In the genomic region with DNA sequence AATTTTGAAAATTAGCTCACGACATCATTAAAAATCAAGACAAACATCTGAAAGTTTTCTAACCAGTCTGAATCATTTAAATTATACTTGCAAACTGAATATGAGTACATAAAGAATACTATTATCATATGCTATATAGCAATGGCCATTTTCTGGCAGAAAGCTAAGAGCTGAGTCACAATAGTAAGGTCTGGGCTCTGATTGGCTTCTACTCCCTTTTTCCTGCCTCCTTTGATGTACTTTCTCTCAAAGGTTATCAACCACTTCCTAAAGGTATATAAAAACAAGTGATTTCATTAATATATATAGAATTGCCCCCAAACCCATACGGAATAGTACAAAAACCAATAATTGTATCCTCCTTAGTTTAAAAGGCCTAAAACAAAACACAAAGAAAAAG, we compare ENCODE assay signal across 25 cellular contexts. TPM values are rescaled to one million over a fixed set of nuclear protein-coding genes. Genes with fewer than 3 reads are reported as not detected.
A peak's percentile ranks its signal among the peaks of the same experiment; 100 is the strongest.
DNase-seq lines count a peak whose midpoint lies in the region; ATAC-seq lines count a peak whose summit lies in the region.
"Had no signal": no experiment of that assay in that cellular context is flagged by ENCODE, and none has a peak within 500 bp of the region (broad histone marks: within the 10 kb centered on the region; RNA-seq: fewer than 3 reads in every experiment).

No MANE protein-coding gene starts in this region.

- ATAC-seq in activated T-cell treated with anti-CD3 and anti-CD28 coated beads, Interleukin-2, amount 50 U/mL, for 72 hours (replicated peaks in 1 of 2) = no peak
- no peak for ATAC-seq in activated naive CD8-positive, alpha-beta T cell treated with anti-CD3 and anti-CD28 coated beads, Interleukin-2, amount 50 U/mL, for 24 hours
- ATAC-seq in HG02610 (IDR thresholded peaks at IDR 0.05; ENCODE audit: unreplicated experiment) = no peak
- ATAC-seq: stimulated activated naive B cell treated with anti-CD40 and anti-IgM and Interleukin-4, amounts not matched to agents 10 μg/mL and 1 μg/mL and 100 μg/mL, for 72 hours had no signal

- peaks cover 38% of the 10 kb centered on the region for H3K4me1 Mint-ChIP-seq in activated T-cell treated with anti-CD3 and anti-CD28 coated beads, Interleukin-2, amount 50 U/mL, for 72 hours (ENCODE audit: low read depth)
- peaks cover 33% of the 10 kb centered on the region for H3K4me1 Mint-ChIP-seq in T-helper 1 cell treated with Interleukin-12 subunit alpha and Interleukin-12 subunit beta and Interleukin-4 antibody, amounts not matched to agents 30 μg/mL and 1 μg/mL, for 36 hours (ENCODE audit: low read depth)
- peaks cover 39% of the 10 kb centered on the region for H3K4me1 Mint-ChIP-seq in activated naive CD8-positive, alpha-beta T cell treated with anti-CD3 and anti-CD28 coated beads, Interleukin-2, amount 50 U/mL, for 24 hours
- H3K4me1 Mint-ChIP-seq in stimulated activated naive CD8-positive, alpha-beta T cell treated with anti-CD3 and anti-CD28 coated beads, Interleukin-15, Interleukin-2, amounts not matched to agents 100 ng/mL and 50 ng/mL, for 24 hours (ENCODE audit: low read depth) = peaks cover 58% of the 10 kb centered on the region

- H3K4me3 Mint-ChIP-seq in activated T-cell treated with anti-CD3 and anti-CD28 coated beads, Interleukin-2, amount 50 U/mL, for 72 hours = peak overlapping the region; percentile 60 to 87
- H3K4me3 Mint-ChIP-seq in T-helper 1 cell treated with Interleukin-12 subunit alpha and Interleukin-12 subunit beta and Interleukin-4 antibody, amounts not matched to agents 30 μg/mL and 1 μg/mL, for 36 hours = no peak overlapping the region
- no peak overlapping the region for H3K4me3 Mint-ChIP-seq in activated naive CD8-positive, alpha-beta T cell treated with anti-CD3 and anti-CD28 coated beads, Interleukin-2, amount 50 U/mL, for 24 hours
- peak overlapping the region; percentile 42 for H3K4me3 Mint-ChIP-seq in stimulated activated naive CD8-positive, alpha-beta T cell treated with anti-CD3 and anti-CD28 coated beads, Interleukin-15, Interleukin-2, amounts not matched to agents 100 ng/mL and 50 ng/mL, for 24 hours
- H3K4me3 Mint-ChIP-seq: dendritic cell treated with granulocyte-macrophage colony-stimulating factor and Interleukin-4, amounts not matched to agents 40 ng/mL and 50 ng/mL, for 4 days; naive B cell; stimulated activated naive B cell treated with anti-CD40 and anti-IgM and Interleukin-4, amounts not matched to agents 10 μg/mL and 1 μg/mL and 100 μg/mL, for 72 hours had no signal

- no peaks in the 10 kb centered on the region for H3K9me3 Mint-ChIP-seq in activated T-cell treated with anti-CD3 and anti-CD28 coated beads, Interleukin-2, amount 50 U/mL, for 72 hours
- no peaks in the 10 kb centered on the region for H3K9me3 Mint-ChIP-seq in T-helper 1 cell treated with Interleukin-12 subunit alpha and Interleukin-12 subunit beta and Interleukin-4 antibody, amounts not matched to agents 30 μg/mL and 1 μg/mL, for 36 hours
- no peaks in the 10 kb centered on the region for H3K9me3 Mint-ChIP-seq in activated naive CD8-positive, alpha-beta T cell treated with anti-CD3 and anti-CD28 coated beads, Interleukin-2, amount 50 U/mL, for 24 hours
- no peaks in the 10 kb centered on the region for H3K9me3 Mint-ChIP-seq in stimulated activated naive CD8-positive, alpha-beta T cell treated with anti-CD3 and anti-CD28 coated beads, Interleukin-15, Interleukin-2, amounts not matched to agents 100 ng/mL and 50 ng/mL, for 24 hours
- H3K9me3 Mint-ChIP-seq: dendritic cell treated with granulocyte-macrophage colony-stimulating factor and Interleukin-4, amounts not matched to agents 40 ng/mL and 50 ng/mL, for 4 days; naive B cell; stimulated activated naive B cell treated with anti-CD40 and anti-IgM and Interleukin-4, amounts not matched to agents 10 μg/mL and 1 μg/mL and 100 μg/mL, for 72 hours had no signal

- H3K27me3 Mint-ChIP-seq in activated T-cell treated with anti-CD3 and anti-CD28 coated beads, Interleukin-2, amount 50 U/mL, for 72 hours (ENCODE audit: low read depth) = no peaks in the 10 kb centered on the region
- no peaks in the 10 kb centered on the region for H3K27me3 Mint-ChIP-seq in T-helper 1 cell treated with Interleukin-12 subunit alpha and Interleukin-12 subunit beta and Interleukin-4 antibody, amounts not matched to agents 30 μg/mL and 1 μg/mL, for 36 hours (ENCODE audit: low read depth)
- no peaks in the 10 kb centered on the region for H3K27me3 Mint-ChIP-seq in activated naive CD8-positive, alpha-beta T cell treated with anti-CD3 and anti-CD28 coated beads, Interleukin-2, amount 50 U/mL, for 24 hours
- H3K27me3 Mint-ChIP-seq in stimulated activated naive CD8-positive, alpha-beta T cell treated with anti-CD3 and anti-CD28 coated beads, Interleukin-15, Interleukin-2, amounts not matched to agents 100 ng/mL and 50 ng/mL, for 24 hours = no peaks in the 10 kb centered on the region
- H3K27me3 Mint-ChIP-seq: dendritic cell treated with granulocyte-macrophage colony-stimulating factor and Interleukin-4, amounts not matched to agents 40 ng/mL and 50 ng/mL, for 4 days; naive B cell; stimulated activated naive B cell treated with anti-CD40 and anti-IgM and Interleukin-4, amounts not matched to agents 10 μg/mL and 1 μg/mL and 100 μg/mL, for 72 hours had no signal

- peaks cover 14 to 15% of the 10 kb centered on the region in 2 donors for H3K36me3 Mint-ChIP-seq in activated T-cell treated with anti-CD3 and anti-CD28 coated beads, Interleukin-2, amount 50 U/mL, for 72 hours (ENCODE audit: insufficient read depth in 2 of 2)
- peaks cover 46% of the 10 kb centered on the region for H3K36me3 Mint-ChIP-seq in T-helper 1 cell treated with Interleukin-12 subunit alpha and Interleukin-12 subunit beta and Interleukin-4 antibody, amounts not matched to agents 30 μg/mL and 1 μg/mL, for 36 hours (ENCODE audit: low read depth)
- H3K36me3 Mint-ChIP-seq in activated naive CD8-positive, alpha-beta T cell treated with anti-CD3 and anti-CD28 coated beads, Interleukin-2, amount 50 U/mL, for 24 hours (ENCODE audit: low read depth) = peaks cover 11% of the 10 kb centered on the region
- H3K36me3 Mint-ChIP-seq in stimulated activated naive CD8-positive, alpha-beta T cell treated with anti-CD3 and anti-CD28 coated beads, Interleukin-15, Interleukin-2, amounts not matched to agents 100 ng/mL and 50 ng/mL, for 24 hours (ENCODE audit: low read depth) = no peaks in the 10 kb centered on the region
- H3K36me3 Mint-ChIP-seq: stimulated activated naive B cell treated with anti-CD40 and anti-IgM and Interleukin-4, amounts not matched to agents 10 μg/mL and 1 μg/mL and 100 μg/mL, for 72 hours had no signal

- DNase-seq in activated T-cell treated with anti-CD3 and anti-CD28 coated beads, Interleukin-2, amount 50 U/mL, for 72 hours = no peak
- no peak for DNase-seq in activated T-cell treated with anti-CD3 and anti-CD28 coated beads, Interleukin-2, amount 50 U/mL, for 48 hours
- DNase-seq in activated naive CD8-positive, alpha-beta T cell treated with anti-CD3 and anti-CD28 coated beads, Interleukin-2, amount 50 U/mL, for 24 hours = no peak
- DNase-seq in NCI-H187 (lab: John Stamatoyannopoulos, UW) (no peak), NCI-H69 (lab: John Stamatoyannopoulos, UW) (no peak)
- DNase-seq: activated gamma-delta T cell; C1 segment of cervical spinal cord; caudate nucleus; EL; left ventricle myocardium inferior; naive B cell; NCI-H1092; NCI-H187 treated with DMSO at 0.1 percent for 48 hours; ovary; retina; SK-N-SH; stimulated activated CD4-positive, alpha-beta T cell treated with anti-CD3 and anti-CD28 coated beads, Interleukin-2, amount 100 ng/mL, for 48 hours; stimulated activated naive B cell treated with anti-CD40 and anti-IgM and Interleukin-4, amounts not matched to agents 10 μg/mL and 1 μg/mL and 100 μg/mL, for 72 hours; thyroid gland; WERI-Rb-1 had no signal

- H3K27ac Mint-ChIP-seq in activated T-cell treated with anti-CD3 and anti-CD28 coated beads, Interleukin-2, amount 50 U/mL, for 72 hours = peak overlapping the region; percentile 30
- H3K27ac Mint-ChIP-seq in T-helper 1 cell treated with Interleukin-12 subunit alpha and Interleukin-12 subunit beta and Interleukin-4 antibody, amounts not matched to agents 30 μg/mL and 1 μg/mL, for 36 hours = peak overlapping the region; percentile 90
- H3K27ac Mint-ChIP-seq in activated naive CD8-positive, alpha-beta T cell treated with anti-CD3 and anti-CD28 coated beads, Interleukin-2, amount 50 U/mL, for 24 hours = peak overlapping the region; percentile 59
- no peak overlapping the region for H3K27ac Mint-ChIP-seq in stimulated activated naive CD8-positive, alpha-beta T cell treated with anti-CD3 and anti-CD28 coated beads, Interleukin-15, Interleukin-2, amounts not matched to agents 100 ng/mL and 50 ng/mL, for 24 hours
- H3K27ac Mint-ChIP-seq: dendritic cell treated with granulocyte-macrophage colony-stimulating factor and Interleukin-4, amounts not matched to agents 40 ng/mL and 50 ng/mL, for 4 days; stimulated activated naive B cell treated with anti-CD40 and anti-IgM and Interleukin-4, amounts not matched to agents 10 μg/mL and 1 μg/mL and 100 μg/mL, for 72 hours had no signal

RNA-seq across cellular contexts. Expression of gene KCNA3, which starts 7.0 kb away (rescaled TPM):
- 10 to 100 TPM; 23.5 to 48.3 TPM for total RNA-seq in activated T-cell treated with anti-CD3 and anti-CD28 coated beads, Interleukin-2, amount 50 U/mL, for 72 hours
- total RNA-seq: ascending aorta had no signal

Comparison
In these comparisons a context has a peak if more than half of its experiments do, and no peak if none do; other contexts are left out.
1. H3K4me3 Mint-ChIP-seq: peak in activated T-cell treated with anti-CD3 and anti-CD28 coated beads, Interleukin-2, amount 50 U/mL, for 72 hours (2 of 2) and stimulated activated naive CD8-positive, alpha-beta T cell treated with anti-CD3 and anti-CD28 coated beads, Interleukin-15, Interleukin-2, amounts not matched to agents 100 ng/mL and 50 ng/mL, for 24 hours (single experiment); none in T-helper 1 cell treated with Interleukin-12 subunit alpha and Interleukin-12 subunit beta and Interleukin-4 antibody, amounts not matched to agents 30 μg/mL and 1 μg/mL, for 36 hours (single experiment) and activated naive CD8-positive, alpha-beta T cell treated with anti-CD3 and anti-CD28 coated beads, Interleukin-2, amount 50 U/mL, for 24 hours (single experiment).